ENCODE assay signal across 9 cellular contexts in genomic region chr16:83926726-83927397, GRCh38. TPM values are rescaled to one million over a fixed set of nuclear protein-coding genes. Genes with fewer than 3 reads are reported as not detected.
DNase-seq lines count a peak whose midpoint lies in the region; ATAC-seq lines count a peak whose summit lies in the region.
"Had no signal": no experiment of that assay in that cellular context is flagged by ENCODE, and none has a peak within 500 bp of the region (broad histone marks: within the 10 kb centered on the region; RNA-seq: fewer than 3 reads in every experiment).

No MANE protein-coding gene starts in this region.

- no peaks in the 10 kb centered on the region for H3K36me3 ChIP-seq in CD4-positive, alpha-beta memory T cell (ENCODE audit: insufficient read depth, low read length)

- H3K4me1 ChIP-seq in CD4-positive, alpha-beta memory T cell (ENCODE audit: insufficient read depth, low read length), result no peaks in the 10 kb centered on the region

- H3K9me3 ChIP-seq in CD4-positive, alpha-beta memory T cell (ENCODE audit: control insufficient read depth in 1 of 2, low read length in 2 of 2), result no peaks in the 10 kb centered on the region

- intact Hi-C loops in CD4-positive, alpha-beta memory T cell (cut with micrococcal nuclease), result loop anchor here (1.0 kb wide), 1 partner anchor 101 kb away; no protein-coding TSS in a partner anchor

- no peaks in the 10 kb centered on the region for H3K27me3 Mint-ChIP-seq in CD4-positive, alpha-beta memory T cell

- CTCF ChIA-PET in CD4-positive, alpha-beta memory T cell (lab: Charles Lee; ENCODE audit: partially characterized antibody), result interaction anchor here (0.8 to 6.0 kb wide), 12 partner anchors 9 to 260 kb away, joined by 3 to 38 read pairs (median 3); partner anchors contain the start of gene TAF1C

- POLR2A ChIA-PET in CD4-positive, alpha-beta memory T cell (lab: Charles Lee; ENCODE audit: partially characterized antibody), result no interaction called here

- H3K4me3 Mint-ChIP-seq in CD4-positive, alpha-beta memory T cell, result no peak overlapping the region

- no peak overlapping the region for H3K4me3 ChIP-seq in CD4-positive, alpha-beta memory T cell (ENCODE audit: low read length in 2 of 2)

- H3K27ac Mint-ChIP-seq in CD4-positive, alpha-beta memory T cell, result peak overlapping the region in 1 of 7 donors; percentile 76

- peaks cover 2 to 4% (median 4%) of the 10 kb centered on the region in 4 donors for H3K4me1 Mint-ChIP-seq in CD4-positive, alpha-beta memory T cell

- peak in 4 of 5 donors; percentile 27 to 41 (median 34) for DNase-seq in CD4-positive, alpha-beta memory T cell
- DNase-seq in NCI-H146 treated with DMSO at 0.1 percent for 48 hours (lab: John Stamatoyannopoulos, UW; ENCODE audit: unreplicated experiment) (peak; percentile 23), dermis blood vessel endothelial cell (peak; percentile 77), kidney glomerular epithelial cell (lab: John Stamatoyannopoulos, UW) (peak; percentile 83)
- peak; percentile 80 for DNase-seq in activated CD4-positive, alpha-beta T cell treated with anti-CD3 and anti-CD28 coated beads for 48 hours
- peak; percentile 75 to 80 for DNase-seq in stimulated activated CD4-positive, alpha-beta T cell treated with anti-CD3 and anti-CD28 coated beads, Interleukin-2, amount 100 ng/mL, for 24 hours

- no peak overlapping the region for H3K27ac ChIP-seq in CD4-positive, alpha-beta memory T cell (ENCODE audit: low read depth, low read length)

- H3K27me3 ChIP-seq in CD4-positive, alpha-beta memory T cell (ENCODE audit: insufficient read depth, low read length), result no peaks in the 10 kb centered on the region

- H3K9me3 Mint-ChIP-seq in CD4-positive, alpha-beta memory T cell, result no peaks in the 10 kb centered on the region

- ATAC-seq in GM19463 (IDR thresholded peaks at IDR 0.05; ENCODE audit: unreplicated experiment), result peak; percentile 57
- no peak for ATAC-seq in GM19324 (IDR thresholded peaks at IDR 0.05; ENCODE audit: low FRiP score, unreplicated experiment)

- peaks cover 0 to 6% of the 10 kb centered on the region in 2 donors for H3K36me3 Mint-ChIP-seq in CD4-positive, alpha-beta memory T cell

RNA-seq across cellular contexts. Expression of gene OSGIN1, which starts 26.2 kb away (rescaled TPM):
- total RNA-seq in CD4-positive, alpha-beta memory T cell, result 1 to 10 TPM; 1.1 to 1.2 TPM
- under 1 TPM in 1 of 2 donors, not detected in 1; 0.28 TPM for polyA plus RNA-seq in CD4-positive, alpha-beta memory T cell
- total RNA-seq in dermis blood vessel endothelial cell, result 0.68 and 1.4 TPM in 2 replicates

RNA-seq across cellular contexts. Expression of gene MLYCD, which starts 27.9 kb away (rescaled TPM):
- total RNA-seq in CD4-positive, alpha-beta memory T cell, result 10 to 100 TPM in 1 of 2 experiments, 1 to 10 TPM in 1; 9.7 to 11.1 TPM
- 1 to 10 TPM in 1 of 2 donors, under 1 TPM in 1; 0.81 to 2.8 TPM for polyA plus RNA-seq in CD4-positive, alpha-beta memory T cell
- 2.6 and 5.6 TPM in 2 replicates for total RNA-seq in dermis blood vessel endothelial cell

RNA-seq across cellular contexts. Expression of gene NECAB2, which starts 41.2 kb away (rescaled TPM):
- not detected for total RNA-seq in CD4-positive, alpha-beta memory T cell
- not detected for polyA plus RNA-seq in CD4-positive, alpha-beta memory T cell
- not detected in 2 replicates for total RNA-seq in dermis blood vessel endothelial cell
- total RNA-seq: T-helper 2 cell treated with Interferon-gamma antibody and Interleukin-4, amounts not matched to agents 100 ng/mL and 5 ng/mL, for 36 hours had no signal

Comparison
In these comparisons a context has a peak if more than half of its experiments do, and no peak if none do; other contexts are left out.
1. DNase-seq: peak in every context shown above with its lines; median percentile 83 in kidney glomerular epithelial cell; 80 in activated CD4-positive, alpha-beta T cell treated with anti-CD3 and anti-CD28 coated beads for 48 hours; 78 in stimulated activated CD4-positive, alpha-beta T cell treated with anti-CD3 and anti-CD28 coated beads, Interleukin-2, amount 100 ng/mL, for 24 hours; 77 in dermis blood vessel endothelial cell; 34 in CD4-positive, alpha-beta memory T cell; 23 in NCI-H146 treated with DMSO at 0.1 percent for 48 hours.